10 cellular contexts compared by ENCODE assay signal in the genomic region with DNA sequence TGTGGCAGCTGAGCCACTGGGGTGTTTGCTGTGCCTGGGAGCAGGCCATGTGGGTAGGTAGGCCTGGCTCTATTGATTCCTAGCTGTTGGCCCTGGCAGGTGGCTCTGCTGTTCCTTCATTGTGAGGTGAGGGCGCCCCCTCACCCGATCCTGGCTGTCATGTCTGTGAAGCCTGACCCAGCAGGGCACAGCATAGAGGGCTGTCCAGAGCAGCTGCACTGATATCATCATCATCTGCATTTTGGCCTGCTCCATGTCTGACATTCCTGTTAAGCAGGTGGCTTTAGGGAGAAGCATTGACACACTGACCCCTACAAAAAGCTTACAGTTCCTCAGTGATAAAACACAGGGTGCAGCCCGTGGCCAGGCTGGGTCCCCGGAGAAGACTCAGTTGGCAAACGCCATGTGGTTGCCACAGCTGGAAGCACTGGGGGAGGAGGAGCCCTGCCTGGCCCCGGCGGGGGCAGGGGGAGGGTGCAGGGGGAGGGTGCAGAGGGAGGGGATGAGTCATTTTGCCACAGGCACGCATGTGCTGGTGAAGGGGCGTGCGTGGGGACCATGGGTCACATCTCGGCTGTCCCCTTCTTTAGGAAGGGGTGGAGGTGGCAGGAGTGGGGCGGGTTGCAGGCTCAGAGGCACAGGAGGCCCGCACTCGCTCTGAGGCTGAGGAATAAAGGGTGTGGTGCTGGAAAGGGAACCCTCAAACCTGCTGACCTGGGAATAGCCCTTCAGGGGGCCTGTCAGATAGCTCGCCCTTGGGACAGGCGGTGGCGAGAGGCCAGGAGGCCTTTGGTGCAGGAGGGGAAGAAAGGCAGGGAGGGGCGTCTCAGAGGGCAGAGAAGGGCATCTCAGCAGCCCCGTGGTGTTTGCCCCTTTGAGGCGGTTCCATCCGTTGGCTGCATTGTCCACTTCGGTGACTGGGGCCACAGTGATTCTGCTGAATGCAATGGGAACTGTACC. TPM values are rescaled to one million over a fixed set of nuclear protein-coding genes. Genes with fewer than 3 reads are reported as not detected.
A peak's percentile ranks its signal among the peaks of the same experiment; 100 is the strongest.
DNase-seq lines count a peak whose midpoint lies in the region; FAIRE-seq and TF ChIP-seq lines count a peak whose summit lies in the region.
"Had no signal": no experiment of that assay in that cellular context is flagged by ENCODE, and none has a peak within 500 bp of the region (broad histone marks: within the 10 kb centered on the region; RNA-seq: fewer than 3 reads in every experiment).

No MANE protein-coding gene starts in this region.

- H3K27me3 ChIP-seq in OCI-LY1 (ENCODE audit: insufficient read depth, low read length) (no peaks in the 10 kb centered on the region), ovary (no peaks in the 10 kb centered on the region)
- H3K27me3 ChIP-seq: SJSA1 had no signal

- no peak for FAIRE-seq in RCC 7860 (lab: Jason Lieb, UNC)
- FAIRE-seq: A549 had no signal

- no peak for TF ChIP-seq POLR2A in ovary (IDR thresholded peaks at IDR 0.05)

- no peak overlapping the region for H2AFZ ChIP-seq in OCI-LY1 (ENCODE audit: low read length)

- H3F3A ChIP-seq in OCI-LY1 (ENCODE audit: insufficient read depth, low read length): peaks cover 17% of the 10 kb centered on the region

- DNase-seq in DMS53 (lab: John Stamatoyannopoulos, UW) (peak; percentile 15), DMS53 treated with DMSO at 0.1 percent for 48 hours (lab: John Stamatoyannopoulos, UW; ENCODE audit: unreplicated experiment) (no peak), ovary (no peak), RCC 7860 (ENCODE audit: low spot score) (no peak), HCEC 1CT (no peak)
- DNase-seq in activated T-helper 9 cell treated with anti-CD3 and anti-CD28 coated beads, Interleukin-2, amount 50 U/mL, for 16 hours (ENCODE audit: low read depth): peak; percentile 80
- DNase-seq in stimulated activated CD4-positive, alpha-beta T cell treated with anti-CD3 and anti-CD28 coated beads, Interleukin-1b, Interleukin-23, amount 100 ng/mL, for 1 hour (ENCODE audit: low read depth in 2 of 2): peak; percentile 63 to 66

- no peaks in the 10 kb centered on the region for H4K20me1 ChIP-seq in OCI-LY1 (ENCODE audit: insufficient read depth, low read length)

- H3K9me3 ChIP-seq in OCI-LY1 (ENCODE audit: low read length) (no peaks in the 10 kb centered on the region), ovary (no peaks in the 10 kb centered on the region)
- H3K9me3 ChIP-seq: A549, SJSA1 had no signal

- 70 to 83% (median 73%) methylated on average over 22 of the region's 22 CpGs for WGBS in ovary, 3 donors

- H3K4me1 ChIP-seq in OCI-LY1 (ENCODE audit: insufficient read depth, low read length, severe bottlenecking) (peaks cover 100% of the 10 kb centered on the region), ovary (ENCODE audit: insufficient read depth) (no peaks in the 10 kb centered on the region)
- H3K4me1 ChIP-seq: A549, SJSA1 had no signal

- H3K27ac ChIP-seq in OCI-LY1 (ENCODE audit: low read depth, low read length, poor library complexity, severe bottlenecking): peak overlapping the region; percentile 91
- no peak overlapping the region for H3K27ac ChIP-seq in ovary
- H3K27ac ChIP-seq: A549, SJSA1 had no signal

- H3K36me3 ChIP-seq in OCI-LY1 (ENCODE audit: insufficient read depth, low read length) (peaks cover 73% of the 10 kb centered on the region; the same call in 1 of the 2 replicates), ovary (no peaks in the 10 kb centered on the region)
- H3K36me3 ChIP-seq: SJSA1 had no signal

- no peak for TF ChIP-seq EP300 in ovary (IDR thresholded peaks at IDR 0.05)

- peak overlapping the region; percentile 65 for H3K9ac ChIP-seq in OCI-LY1 (ENCODE audit: low read length)

- no peaks in the 10 kb centered on the region for H3K9me2 ChIP-seq in OCI-LY1 (ENCODE audit: low read depth, low read length)

- peak overlapping the region; percentile 61 for H3K4me2 ChIP-seq in OCI-LY1 (ENCODE audit: low read length)
- H3K4me2 ChIP-seq: A549 had no signal

- peak overlapping the region; percentile 26 for H3K4me3 ChIP-seq in OCI-LY1 (ENCODE audit: low read depth, low read length, poor library complexity, severe bottlenecking)
- no peak overlapping the region for H3K4me3 ChIP-seq in ovary
- H3K4me3 ChIP-seq: A549, SJSA1 had no signal

- H3K79me2 ChIP-seq in OCI-LY1 (ENCODE audit: insufficient read depth, low read length): peaks cover 61% of the 10 kb centered on the region

- TF ChIP-seq CTCF in OCI-LY1 (IDR thresholded peaks at IDR 0.05; ENCODE audit: low read length) (peak; percentile 70), ovary (IDR thresholded peaks at IDR 0.05) (no peak)

- intact Hi-C loops in ovary (cut with DNase I): loop anchor here in 1 of 4 donors (10.0 kb wide), 1 partner anchor 1981 kb away; no protein-coding TSS in a partner anchor

RNA-seq across cellular contexts. Expression of gene IKZF1, which starts 31.6 kb away (rescaled TPM):
- 1 to 10 TPM; 1.8 to 7.5 (median 3.3) TPM for total RNA-seq in ovary
- polyA plus RNA-seq in ovary: 1 to 10 TPM in 1 of 2 donors, under 1 TPM in 1; 0.59 to 6.5 TPM
- total RNA-seq: SJSA1 had no signal
- polyA plus RNA-seq: A549 had no signal

Comparison
In these comparisons a context has a peak if more than half of its experiments do, and no peak if none do; other contexts are left out.
1. DNase-seq: peak in DMS53 (single experiment), activated T-helper 9 cell treated with anti-CD3 and anti-CD28 coated beads, Interleukin-2, amount 50 U/mL, for 16 hours (single experiment) and stimulated activated CD4-positive, alpha-beta T cell treated with anti-CD3 and anti-CD28 coated beads, Interleukin-1b, Interleukin-23, amount 100 ng/mL, for 1 hour (2 of 2); none in DMS53 treated with DMSO at 0.1 percent for 48 hours (single experiment), ovary (0 of 5), RCC 7860 (single experiment) and HCEC 1CT (single experiment).